18 cellular contexts compared by ENCODE assay signal in the genomic region with DNA sequence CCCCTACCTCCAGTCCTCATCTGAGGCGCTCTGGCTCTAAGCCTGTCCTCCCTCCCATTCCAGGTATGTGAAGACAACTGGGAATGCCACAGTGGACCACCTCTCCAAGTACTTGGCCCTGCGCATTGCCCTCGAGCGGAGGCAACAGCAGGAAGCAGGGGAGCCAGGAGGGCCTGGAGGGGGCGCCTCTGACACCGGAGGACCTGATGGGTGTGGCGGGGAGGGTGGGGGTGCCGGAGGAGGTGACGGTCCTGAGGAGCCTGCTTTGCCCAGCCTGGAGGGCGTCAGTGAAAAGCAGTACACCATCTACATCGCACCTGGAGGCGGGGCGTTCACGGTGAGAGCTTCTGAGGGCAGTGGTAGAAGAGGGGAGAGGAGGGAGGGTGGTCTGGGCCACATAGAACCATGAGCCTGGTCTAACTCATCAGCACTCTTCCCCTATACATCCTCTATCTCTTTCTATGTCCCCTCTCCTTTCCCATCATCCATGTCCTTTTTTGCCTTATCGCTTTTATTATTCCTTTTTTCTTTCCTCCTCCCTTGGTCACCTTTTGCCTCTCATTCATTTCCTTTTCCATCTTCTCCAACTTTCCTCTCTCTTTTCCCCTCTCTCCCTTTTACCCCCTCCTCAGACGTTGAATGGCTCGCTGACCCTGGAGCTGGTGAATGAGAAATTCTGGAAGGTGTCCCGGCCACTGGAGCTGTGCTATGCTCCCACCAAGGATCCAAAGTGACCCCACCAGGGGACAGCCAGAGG. TPM values are rescaled to one million over a fixed set of nuclear protein-coding genes. Genes with fewer than 3 reads are reported as not detected.
DNase-seq lines count a peak whose midpoint lies in the region; ATAC-seq and TF ChIP-seq lines count a peak whose summit lies in the region.
"Had no signal": no experiment of that assay in that cellular context is flagged by ENCODE, and none has a peak within 500 bp of the region (broad histone marks: within the 10 kb centered on the region; RNA-seq: fewer than 3 reads in every experiment).

No MANE protein-coding gene starts in this region.

- intact Hi-C loops in left colon (cut with DNase I, micrococcal nuclease) (no loop called here), PC-9 (cut with micrococcal nuclease; ENCODE audit: unreplicated experiment) (no loop called here)

- H3K4me3 ChIP-seq in Loucy (ENCODE audit: low read length, poor library complexity, severe bottlenecking) (no peak overlapping the region), PC-9 (no peak overlapping the region)

- CTCF ChIA-PET in PC-9 (lab: Charles Lee): no interaction called here

- ATAC-seq in left colon: no peak
- ATAC-seq: esophagus mucosa, pancreas had no signal

- no peaks in the 10 kb centered on the region for H4K20me1 ChIP-seq in Loucy (ENCODE audit: insufficient read depth, low read length, poor library complexity, severe bottlenecking)
- no peaks in the 10 kb centered on the region for H4K20me1 ChIP-seq in PC-9 (ENCODE audit: insufficient read depth)

- H3K27ac Mint-ChIP-seq in endothelial cell (ENCODE audit: unreplicated experiment) (no peak overlapping the region), nephron progenitor cell (no peak overlapping the region)
- H3K27ac Mint-ChIP-seq: dendritic cell treated with granulocyte-macrophage colony-stimulating factor and Interleukin-4, amounts not matched to agents 40 ng/mL and 50 ng/mL, for 4 days had no signal

- H3K36me3 Mint-ChIP-seq in endothelial cell (ENCODE audit: low read depth, unreplicated experiment): peaks cover 28% of the 10 kb centered on the region
- peaks cover 22% of the 10 kb centered on the region for H3K36me3 Mint-ChIP-seq in nephron progenitor cell (ENCODE audit: low read depth)

- H3K4me2 ChIP-seq in Loucy (ENCODE audit: low read depth, low read length, poor library complexity, severe bottlenecking): no peak overlapping the region
- H3K4me2 ChIP-seq in PC-9: no peak overlapping the region

- TF ChIP-seq CTCF in Loucy (conservative IDR thresholded peaks at IDR 0.05; ENCODE audit: low read length): 0 out of 2 replicates have a peak, but pooled peaks have one; percentile 15
- TF ChIP-seq CTCF in endothelial cell (IDR thresholded peaks at IDR 0.05; ENCODE audit: unreplicated experiment): no peak
- no peak for TF ChIP-seq CTCF in nephron progenitor cell (IDR thresholded peaks at IDR 0.05)
- no peak for TF ChIP-seq CTCF in PC-9 (conservative IDR thresholded peaks at IDR 0.05)

- H3K4me1 Mint-ChIP-seq in endothelial cell (ENCODE audit: unreplicated experiment): peaks cover 18% of the 10 kb centered on the region
- peaks cover 72% of the 10 kb centered on the region for H3K4me1 Mint-ChIP-seq in nephron progenitor cell

- H3K27me3 Mint-ChIP-seq in endothelial cell (ENCODE audit: unreplicated experiment): peaks cover 36% of the 10 kb centered on the region
- H3K27me3 Mint-ChIP-seq in nephron progenitor cell (ENCODE audit: low read depth, poor library complexity): peaks cover 57% of the 10 kb centered on the region

- peaks cover 13% of the 10 kb centered on the region for H3K4me1 ChIP-seq in Loucy (ENCODE audit: insufficient read depth, low read length, poor library complexity, severe bottlenecking)
- peaks cover 8% of the 10 kb centered on the region for H3K4me1 ChIP-seq in PC-9 (replicated peaks; ENCODE audit: insufficient read depth)

- no peak overlapping the region for H3K27ac ChIP-seq in PC-9
- H3K27ac ChIP-seq: pancreas, SK-N-MC, thoracic aorta had no signal

- TF ChIP-seq POLR2A in GM19099 (IDR thresholded peaks at IDR 0.05; ENCODE audit: extremely low read depth, insufficient read length, low read depth): peak; percentile 9

- H3K9me3 Mint-ChIP-seq in endothelial cell (ENCODE audit: unreplicated experiment): no peaks in the 10 kb centered on the region
- no peaks in the 10 kb centered on the region for H3K9me3 Mint-ChIP-seq in nephron progenitor cell
- H3K9me3 Mint-ChIP-seq: dendritic cell treated with granulocyte-macrophage colony-stimulating factor and Interleukin-4, amounts not matched to agents 40 ng/mL and 50 ng/mL, for 4 days had no signal

- H2AFZ ChIP-seq in Loucy (ENCODE audit: low read length) (no peak overlapping the region), PC-9 (no peak overlapping the region)

- POLR2A ChIA-PET in PC-9 (lab: Charles Lee; ENCODE audit: unreplicated experiment): interaction anchor here (0.7 kb wide), 1 partner anchor 1789 kb away, joined by 6 read pairs; no protein-coding TSS in a partner anchor

- BruUV-seq in PC-9 (replicated peaks; lab: Mats Ljungman, UMichigan): no TSS peak

- peaks cover 12% of the 10 kb centered on the region; the same call in 1 of the 2 replicates for H3K79me2 ChIP-seq in Loucy (ENCODE audit: insufficient read depth, low read length)
- H3K79me2 ChIP-seq in PC-9 (ENCODE audit: low read depth): no peaks in the 10 kb centered on the region

- H3K36me3 ChIP-seq in Loucy (ENCODE audit: insufficient read depth, low read length) (no peaks in the 10 kb centered on the region), PC-9 (ENCODE audit: low read depth) (0 out of 2 replicates have a peak, but pooled peaks cover 8% of the 10 kb centered on the region)

- H3K9ac ChIP-seq in Loucy (ENCODE audit: low read depth, low read length, poor library complexity, severe bottlenecking): no peak overlapping the region

- no peaks in the 10 kb centered on the region for H3K9me3 ChIP-seq in Loucy (ENCODE audit: insufficient read depth, low read depth, low read length)
- no peaks in the 10 kb centered on the region for H3K9me3 ChIP-seq in PC-9 (ENCODE audit: insufficient read depth, low read depth)
- H3K9me3 ChIP-seq: pancreas, thoracic aorta had no signal

- no peak for DNase-seq in endothelial cell (ENCODE audit: low spot score)
- DNase-seq in nephron progenitor cell: no peak
- DNase-seq in left colon: no peak
- DNase-seq in PC-9: no peak
- DNase-seq in superior temporal gyrus (ENCODE audit: extremely low spot score): no peak
- DNase-seq: activated CD4-positive, alpha-beta T cell treated with anti-CD3 and anti-CD28 coated beads for 48 hours; activated naive CD4-positive, alpha-beta T cell treated with anti-CD3 and anti-CD28 coated beads, Interleukin-2, amount 50 U/mL, for 16 hours; NCI-H1092; NCI-H2081 treated with DMSO at 0.1 percent for 48 hours; NCI-H524 treated with DMSO at 0.1 percent for 48 hours; OCI-M1 had no signal

- H3K4me3 Mint-ChIP-seq in endothelial cell (ENCODE audit: unreplicated experiment) (peak overlapping the region; percentile 71), nephron progenitor cell (peak overlapping the region; percentile 56)

- H3K27me3 ChIP-seq in Loucy (ENCODE audit: insufficient read depth, low read length, poor library complexity, severe bottlenecking) (no peaks in the 10 kb centered on the region), PC-9 (ENCODE audit: insufficient read depth, low read depth) (0 out of 2 replicates have a peak, but pooled peaks cover 7% of the 10 kb centered on the region)
- H3K27me3 ChIP-seq: pancreas had no signal

- H3F3A ChIP-seq in Loucy (ENCODE audit: low read depth): no peaks in the 10 kb centered on the region
- H3F3A ChIP-seq in PC-9 (ENCODE audit: insufficient read depth, low read depth): peaks cover 16% of the 10 kb centered on the region; the same call in 1 of the 2 replicates

- H3K9me2 ChIP-seq in Loucy (replicated peaks; ENCODE audit: low read depth, low read length) (no peaks in the 10 kb centered on the region), PC-9 (ENCODE audit: insufficient read depth) (no peaks in the 10 kb centered on the region)

RNA-seq across cellular contexts. Expression of gene RING1, which starts 3.5 kb away (rescaled TPM):
- total RNA-seq in endothelial cell (ENCODE audit: unreplicated experiment): 19.6 TPM
- 10 to 100 TPM; 27.4 to 29.7 TPM for total RNA-seq in left colon
- 18.9 and 19.2 TPM in 2 replicates for total RNA-seq in PC-9 (2021)

RNA-seq across cellular contexts. Expression of gene HSD17B8, which starts 7.4 kb away (rescaled TPM):
- total RNA-seq in endothelial cell (ENCODE audit: unreplicated experiment): 6.5 TPM
- total RNA-seq in left colon: 10 to 100 TPM; 22.4 to 23.7 TPM
- 16.4 and 25.4 TPM in 2 replicates for total RNA-seq in PC-9 (2021)

RNA-seq across cellular contexts. Expression of gene SLC39A7, which starts 11.2 kb away (rescaled TPM):
- total RNA-seq in endothelial cell (ENCODE audit: unreplicated experiment) (108 TPM), left colon (100 to 1,000 TPM; 128 to 203 TPM), PC-9 (2021) (96.4 and 110 TPM in 2 replicates)

RNA-seq across cellular contexts. Expression of gene RXRB, which starts 11.4 kb away (rescaled TPM):
- total RNA-seq in endothelial cell (ENCODE audit: unreplicated experiment) (35.8 TPM), left colon (10 to 100 TPM; 34.4 to 37.0 TPM), PC-9 (2021) (49.8 and 51.5 TPM in 2 replicates)

RNA-seq across cellular contexts. Expression of gene COL11A2, which starts 19.6 kb away (rescaled TPM):
- total RNA-seq in endothelial cell (ENCODE audit: unreplicated experiment) (127 TPM), left colon (under 1 TPM; 0.45 to 0.55 TPM), PC-9 (2021) (2.2 and 3.4 TPM in 2 replicates)
